Comparison of ENCODE assay signal across 14 cellular contexts in genomic region chr10:21449288-21449966, GRCh38.
DNase-seq lines count a peak whose midpoint lies in the region; ATAC-seq, FAIRE-seq and TF ChIP-seq lines count a peak whose summit lies in the region.
"Had no signal": no experiment of that assay in that cellular context is flagged by ENCODE, and none has a peak within 500 bp of the region (broad histone marks: within the 10 kb centered on the region; RNA-seq: fewer than 3 reads in every experiment).

No MANE protein-coding gene starts in this region.

- no peak overlapping the region for H2BK15ac ChIP-seq in H9 (ENCODE audit: low read depth, low read length)

- no peak overlapping the region for H3K14ac ChIP-seq in H9 (ENCODE audit: insufficient read depth, low read length)

- WGBS in H9 (ENCODE audit: extremely low coverage, insufficient read length, low lambda C conversion rate), result no CpG with 5 or more reads among the region's 8 CpGs
- 72% methylated on average over 8 of the region's 8 CpGs for WGBS in GM12878 (ENCODE audit: insufficient coverage, insufficient replicate concordance, low lambda C conversion rate, missing lambda C conversion rate)

- H3K27me3 Mint-ChIP-seq in H9 (ENCODE audit: low read depth), result no peaks in the 10 kb centered on the region
- H3K27me3 Mint-ChIP-seq: type B pancreatic cell had no signal

- intact Hi-C loops in GM12878 (cut with micrococcal nuclease; ENCODE audit: unreplicated experiment), result no loop called here

- H3K79me2 ChIP-seq in H9 (ENCODE audit: insufficient read depth, low read length), result no peaks in the 10 kb centered on the region
- H3K79me2 ChIP-seq in GM12878 (ENCODE audit: control insufficient read depth, insufficient read depth, low read length), result no peaks in the 10 kb centered on the region

- POLR2A ChIA-PET in GM12878 (lab: Charles Lee), result interaction anchor here (0.6 kb wide), 1 partner anchor 143 kb away, joined by 6 read pairs; no protein-coding TSS in a partner anchor

- H3T11ph ChIP-seq in H9 (ENCODE audit: low read length), result no peak overlapping the region

- H4K8ac ChIP-seq in H9 (replicated peaks; ENCODE audit: insufficient read length, low read depth, low read length), result no peak overlapping the region

- CTCF ChIA-PET in GM12878 (lab: Yijun Ruan, JAX), result no interaction called here

- H3K4me1 ChIP-seq in H9 (ENCODE audit: insufficient read depth, low read length) (no peaks in the 10 kb centered on the region), GM12878 (ENCODE audit: control insufficient read depth, insufficient read depth, low read length) (no peaks in the 10 kb centered on the region)

- no peak overlapping the region for H2BK20ac ChIP-seq in H9 (ENCODE audit: low read depth, low read length, poor library complexity, severe bottlenecking)

- peak; percentile 38 for FAIRE-seq in GM12878 (lab: Jason Lieb, UNC)

- H3K27ac ChIP-seq in H9 (ENCODE audit: insufficient read length, low read depth, low read length) (no peak overlapping the region), GM12878 (ENCODE audit: control insufficient read depth, insufficient read depth) (no peak overlapping the region)

- DNase-seq in H9 (no peak), GM12878 (ENCODE audit: low read depth, low spot score) (peak; percentile 40), amniotic stem cell (lab: John Stamatoyannopoulos, UW) (no peak), HT-29 (ENCODE audit: low spot score) (no peak), H4 (ENCODE audit: low spot score) (no peak)
- no peak for DNase-seq in activated CD4-positive, alpha-beta T cell treated with anti-CD3 and anti-CD28 coated beads, Interleukin-2, amount 50 U/mL, for 1 hour
- DNase-seq: activated CD4-positive, alpha-beta T cell treated with anti-CD3 and anti-CD28 coated beads for 48 hours; retina; SHP77 treated with DMSO at 0.1 percent for 48 hours had no signal

- no peak for TF ChIP-seq RAD21 in GM12878 (IDR thresholded peaks at IDR 0.05; ENCODE audit: insufficient read depth, low read depth, low read length)

- H3K9ac ChIP-seq in H9 (ENCODE audit: extremely low read depth, insufficient read length, low read length) (no peak overlapping the region), GM12878 (ENCODE audit: control insufficient read depth, insufficient read depth, low read length) (no peak overlapping the region)
- H3K9ac ChIP-seq: BLaER1 treated with 17β-estradiol and CSF1 and Interleukin-3, amounts not matched to agents 10 nM and 100 nM had no signal

- no peaks in the 10 kb centered on the region for H3K23me2 ChIP-seq in H9 (ENCODE audit: insufficient read length, low read depth, low read length, poor library complexity, severe bottlenecking)

- no peak overlapping the region for H3K18ac ChIP-seq in H9 (ENCODE audit: insufficient read length, low read depth, low read length)

- no peak overlapping the region for H2BK120ac ChIP-seq in H9 (ENCODE audit: low read depth, low read length, poor library complexity, severe bottlenecking)

- H4K20me1 ChIP-seq in H9 (ENCODE audit: control insufficient read depth, insufficient read depth, insufficient read length), result no peaks in the 10 kb centered on the region
- H4K20me1 ChIP-seq in GM12878 (ENCODE audit: control insufficient read depth, insufficient read depth), result no peaks in the 10 kb centered on the region
- H4K20me1 ChIP-seq: BLaER1 treated with 17β-estradiol and CSF1 and Interleukin-3, amounts not matched to agents 10 nM and 100 nM had no signal

- no peak for TF ChIP-seq EP300 in GM12878 (IDR thresholded peaks at IDR 0.05; ENCODE audit: borderline replicate concordance in 1 of 2, control insufficient read depth in 1 of 2, low read depth in 2 of 2, low read length in 2 of 2)

- H4K5ac ChIP-seq in H9 (ENCODE audit: insufficient read length, low read depth, low read length), result no peak overlapping the region

- no peak overlapping the region for H2AFZ ChIP-seq in H9 (ENCODE audit: low read length)
- no peak overlapping the region for H2AFZ ChIP-seq in GM12878 (ENCODE audit: control insufficient read depth, low read depth, low read length)

- H3K27me3 ChIP-seq in H9 (ENCODE audit: insufficient read depth, low read length), result no peaks in the 10 kb centered on the region
- no peaks in the 10 kb centered on the region for H3K27me3 ChIP-seq in GM12878 (replicated peaks in 1 of 2; ENCODE audit: control insufficient read depth in 2 of 2, insufficient read depth in 2 of 2, low read length in 1 of 2)
- H3K27me3 ChIP-seq: BLaER1 treated with 17β-estradiol and CSF1 and Interleukin-3, amounts not matched to agents 10 nM and 100 nM had no signal

- H3K79me1 ChIP-seq in H9 (ENCODE audit: insufficient read depth, low read depth, low read length, poor library complexity, severe bottlenecking), result no peaks in the 10 kb centered on the region

- H3K4me2 ChIP-seq in H9 (ENCODE audit: insufficient read depth, insufficient read length, low read length), result no peak overlapping the region
- H3K4me2 ChIP-seq in GM12878 (ENCODE audit: control insufficient read depth, insufficient read depth), result no peak overlapping the region

- no peak overlapping the region for H2AK5ac ChIP-seq in H9 (ENCODE audit: insufficient read length, low read length)

- no peak overlapping the region for H2BK5ac ChIP-seq in H9 (ENCODE audit: insufficient read length, low read length)

- SMC1A ChIA-PET in GM12878 (lab: Charles Lee; ENCODE audit: uncharacterized antibody, unreplicated experiment), result interaction anchor here (2.0 kb wide), 1 partner anchor 22 kb away, joined by 4 read pairs; no protein-coding TSS in a partner anchor

- no peak for TF ChIP-seq POLR2A in GM12878 (IDR thresholded peaks at IDR 0.05; ENCODE audit: low read depth, low read length)

- H3K23ac ChIP-seq in H9 (ENCODE audit: insufficient read length, low read depth, low read length), result no peak overlapping the region

- no peak overlapping the region for H2BK12ac ChIP-seq in H9 (ENCODE audit: insufficient read length, low read depth, low read length)

- H3K4me3 Mint-ChIP-seq in H9, result no peak overlapping the region
- H3K4me3 Mint-ChIP-seq: central memory CD8-positive, alpha-beta T cell; type B pancreatic cell had no signal

- H4K91ac ChIP-seq in H9 (ENCODE audit: insufficient read length, low read depth, low read length), result no peak overlapping the region

- peak overlapping the region in 2 of 3 experiments; percentile 28 to 68; a peak in 2 of 7 replicates for H3K27ac Mint-ChIP-seq in H9
- H3K27ac Mint-ChIP-seq: type B pancreatic cell had no signal

- ATAC-seq in GM18868 (IDR thresholded peaks at IDR 0.05; ENCODE audit: unreplicated experiment) (peak; percentile 83), HG03571 (IDR thresholded peaks at IDR 0.05; ENCODE audit: unreplicated experiment) (peak; percentile 81), GM12878 (peak; percentile 87)

- no peak overlapping the region for H3K4ac ChIP-seq in H9 (ENCODE audit: low read depth, low read length)

- no peaks in the 10 kb centered on the region; a peak in 1 of 7 replicates for H3K36me3 Mint-ChIP-seq in H9 (ENCODE audit: insufficient read depth in 1 of 3, low read depth in 3 of 3)
- H3K36me3 Mint-ChIP-seq: type B pancreatic cell had no signal

- no peak overlapping the region for H3K56ac ChIP-seq in H9 (ENCODE audit: insufficient read length, low read depth, low read length)

- no peak overlapping the region for H3K4me3 ChIP-seq in GM12878
- H3K4me3 ChIP-seq: BLaER1 treated with 17β-estradiol and CSF1 and Interleukin-3, amounts not matched to agents 10 nM and 100 nM had no signal

- TF ChIP-seq CTCF in H9 (conservative IDR thresholded peaks at IDR 0.05) (no peak), GM12878 (IDR thresholded peaks at IDR 0.05 in 2 of 3, conservative IDR thresholded peaks at IDR 0.05 in 1 of 3; ENCODE audit: control insufficient read depth in 2 of 3, extremely low read depth in 1 of 3, insufficient read depth in 1 of 3, low read depth in 3 of 3, low read length in 3 of 3) (no peak)

- H3K9me3 ChIP-seq in H9 (ENCODE audit: control insufficient read depth, low read depth, low read length) (no peaks in the 10 kb centered on the region), GM12878 (replicated peaks; ENCODE audit: control insufficient read depth, insufficient read depth, low read length) (no peaks in the 10 kb centered on the region)

- H3K9me3 Mint-ChIP-seq in H9, result peaks cover 0 to 3% of the 10 kb centered on the region in 2 experiments; a peak in 2 of 5 replicates
- H3K9me3 Mint-ChIP-seq: central memory CD8-positive, alpha-beta T cell; type B pancreatic cell had no signal

- BruUV-seq in GM12878 (replicated peaks; lab: Mats Ljungman, UMichigan), result no TSS peak

- in situ Hi-C loops in GM12878 (cut with MboI), result no loop called here

- H3K4me1 Mint-ChIP-seq in H9, result peaks cover 17 to 19% of the 10 kb centered on the region in 2 experiments
- H3K4me1 Mint-ChIP-seq: central memory CD8-positive, alpha-beta T cell had no signal

- RAD21 ChIA-PET in GM12878 (lab: Charles Lee; ENCODE audit: unreplicated experiment), result no interaction called here

- no peaks in the 10 kb centered on the region for H3K36me3 ChIP-seq in GM12878 (ENCODE audit: control insufficient read depth in 2 of 2, insufficient read depth in 2 of 2, low read length in 1 of 2)
- H3K36me3 ChIP-seq: BLaER1 treated with 17β-estradiol and CSF1 and Interleukin-3, amounts not matched to agents 10 nM and 100 nM had no signal

TF ChIP-seq in GM12878, 131 proteins besides CTCF, POLR2A, EP300 and RAD21 (continues in another document):
- 0 out of 3 replicates have a peak, but pooled peaks have one; percentile 15 for TF ChIP-seq POU2F2 (IDR thresholded peaks at IDR 0.05; ENCODE audit: borderline replicate concordance, low read depth, low read length)
- TF ChIP-seq IKZF1 (conservative IDR thresholded peaks at IDR 0.05), result 0 out of 2 replicates have a peak, but pooled peaks have one; percentile 23
- TF ChIP-seq EZH2 (IDR thresholded peaks at IDR 0.05; ENCODE audit: borderline replicate concordance, control insufficient read depth, low read depth, low read length), result no peak
- TF ChIP-seq RUNX3 (IDR thresholded peaks at IDR 0.05; ENCODE audit: low read length), result peak; percentile 39; the same call in 1 of the 2 replicates
- TF ChIP-seq NR2F1 (conservative IDR thresholded peaks at IDR 0.05), result peak; percentile 62
- 0 out of 2 replicates have a peak, but pooled peaks have one; percentile 18 for TF ChIP-seq MEF2A (IDR thresholded peaks at IDR 0.05; ENCODE audit: insufficient read depth, low read depth, low read length)
- peak; percentile 24 to 32; a peak in 2 of 4 replicates for TF ChIP-seq IKZF2 (IDR thresholded peaks at IDR 0.05)
- no peak for TF ChIP-seq CHD4 (IDR thresholded peaks at IDR 0.05)
- peak; percentile 62 for TF ChIP-seq MEF2B (IDR thresholded peaks at IDR 0.05; ENCODE audit: partially characterized antibody, poor library complexity, severe bottlenecking)
